ENCODE assay signal across 24 cellular contexts in genomic region chr21:22900511-22900910, GRCh38.
DNase-seq lines count a peak whose midpoint lies in the region; ATAC-seq and TF ChIP-seq lines count a peak whose summit lies in the region.
"Had no signal": no experiment of that assay in that cellular context is flagged by ENCODE, and none has a peak within 500 bp of the region (broad histone marks: within the 10 kb centered on the region; RNA-seq: fewer than 3 reads in every experiment).

No MANE protein-coding gene starts in this region.

- no peak for DNase-seq in GM23338 (ENCODE audit: low spot score)
- DNase-seq in RWPE2 (ENCODE audit: low spot score), result no peak
- DNase-seq in choroid plexus epithelial cell (ENCODE audit: low read depth), result peak; percentile 45
- DNase-seq in lung microvascular endothelial cell (ENCODE audit: low read depth in 2 of 2), result peak; percentile 93 to 96
- DNase-seq in iPS-NIHi11 (ENCODE audit: low spot score), result no peak
- DNase-seq in H7, result no peak
- DNase-seq: activated CD8-positive, alpha-beta T cell treated with anti-CD3 and anti-CD28 coated beads, Interleukin-2, amount 10 ng/mL, durations not matched to agents 7 days and 5 days; activated naive CD4-positive, alpha-beta T cell treated with Interleukin-2 at 50 U/mL for 16 hours; activated T-cell treated with anti-CD3 and anti-CD28 coated beads, Interleukin-2, amount 50 U/mL, for 4 hours; amniotic stem cell; caudate nucleus; DMS79; GOT3; head of caudate nucleus; NCI-H187; NCI-H774; stimulated activated naive B cell treated with anti-CD40 and anti-IgM and Interleukin-4, amounts not matched to agents 10 μg/mL and 1 μg/mL and 100 μg/mL, for 72 hours; tibial artery had no signal

- H3K9me2 ChIP-seq in GM23338 (ENCODE audit: insufficient read depth), result 0 out of 2 replicates have a peak, but pooled peaks cover 5% of the 10 kb centered on the region

- no peaks in the 10 kb centered on the region for H3K27me3 ChIP-seq in GM23338 (ENCODE audit: insufficient read depth)
- H3K27me3 ChIP-seq in RWPE2 (ENCODE audit: insufficient read depth, poor library complexity, severe bottlenecking), result no peaks in the 10 kb centered on the region
- H3K27me3 ChIP-seq in H7 (ENCODE audit: control insufficient read depth, insufficient read depth, low read length), result no peaks in the 10 kb centered on the region
- H3K27me3 ChIP-seq: right atrium auricular region, SJSA1, tibial artery had no signal

- no peak overlapping the region for H2AFZ ChIP-seq in GM23338

- no peaks in the 10 kb centered on the region for H4K20me1 ChIP-seq in GM23338 (replicated peaks; ENCODE audit: insufficient read depth)

- H3F3A ChIP-seq in GM23338 (replicated peaks; ENCODE audit: low read depth), result no peaks in the 10 kb centered on the region

- H3K27ac Mint-ChIP-seq in GM23338, result peak overlapping the region; percentile 56; the same call in 1 of the 2 replicates
- H3K27ac Mint-ChIP-seq: activated CD8-positive, alpha-beta T cell treated with anti-CD3 and anti-CD28 coated beads, Interleukin-2, amount 10 ng/mL, durations not matched to agents 7 days and 5 days; stimulated activated naive B cell treated with anti-CD40 and anti-IgM and Interleukin-4, amounts not matched to agents 10 μg/mL and 1 μg/mL and 100 μg/mL, for 72 hours had no signal

- H3K4me3 ChIP-seq in GM23338 (no peak overlapping the region), RWPE2 (ENCODE audit: severe bottlenecking) (no peak overlapping the region), choroid plexus epithelial cell (ENCODE audit: low read depth, low read length) (no peak overlapping the region), H7 (ENCODE audit: insufficient read depth, low read depth, low read length) (no peak overlapping the region)
- H3K4me3 ChIP-seq: right atrium auricular region, SJSA1, tibial artery had no signal

- ATAC-seq in GM23338 (no peak), RWPE2 (ENCODE audit: low read depth) (peak; percentile 78), HG03432 (IDR thresholded peaks at IDR 0.05; ENCODE audit: unreplicated experiment) (no peak), HG02623 (IDR thresholded peaks at IDR 0.05; ENCODE audit: unreplicated experiment) (no peak)
- ATAC-seq: activated CD4-positive, CD25-positive, alpha-beta regulatory T cell treated with anti-CD3 and anti-CD28 coated beads, Interleukin-2, amount 50 U/mL, for 24 hours; activated CD8-positive, alpha-beta T cell treated with anti-CD3 and anti-CD28 coated beads, Interleukin-2, amount 10 ng/mL, durations not matched to agents 7 days and 5 days; activated T-cell treated with anti-CD3 and anti-CD28 coated beads, Interleukin-2, amount 50 U/mL, for 4 hours; stimulated activated naive B cell treated with anti-CD40 and anti-IgM and Interleukin-4, amounts not matched to agents 10 μg/mL and 1 μg/mL and 100 μg/mL, for 72 hours had no signal

- H3K4me1 Mint-ChIP-seq in GM23338, result no peaks in the 10 kb centered on the region

- H3K27me3 Mint-ChIP-seq in GM23338 (ENCODE audit: insufficient read depth, low read depth, poor library complexity), result no peaks in the 10 kb centered on the region
- H3K27me3 Mint-ChIP-seq: stimulated activated naive B cell treated with anti-CD40 and anti-IgM and Interleukin-4, amounts not matched to agents 10 μg/mL and 1 μg/mL and 100 μg/mL, for 72 hours had no signal

- H3K4me3 Mint-ChIP-seq in GM23338, result no peak overlapping the region
- H3K4me3 Mint-ChIP-seq: activated CD8-positive, alpha-beta T cell treated with anti-CD3 and anti-CD28 coated beads, Interleukin-2, amount 10 ng/mL, durations not matched to agents 7 days and 5 days; activated T-cell treated with anti-CD3 and anti-CD28 coated beads, Interleukin-2, amount 50 U/mL, for 4 hours; stimulated activated naive B cell treated with anti-CD40 and anti-IgM and Interleukin-4, amounts not matched to agents 10 μg/mL and 1 μg/mL and 100 μg/mL, for 72 hours had no signal

- H3K4me1 ChIP-seq in GM23338 (ENCODE audit: insufficient read depth), result no peaks in the 10 kb centered on the region
- H3K4me1 ChIP-seq in RWPE2 (ENCODE audit: insufficient read depth, poor library complexity, severe bottlenecking), result peaks cover 3% of the 10 kb centered on the region
- H3K4me1 ChIP-seq: right atrium auricular region, SJSA1, tibial artery had no signal

- peaks cover 8% of the 10 kb centered on the region; the same call in 1 of the 3 replicates for H3K9me3 Mint-ChIP-seq in GM23338
- H3K9me3 Mint-ChIP-seq: stimulated activated naive B cell treated with anti-CD40 and anti-IgM and Interleukin-4, amounts not matched to agents 10 μg/mL and 1 μg/mL and 100 μg/mL, for 72 hours had no signal

- no peaks in the 10 kb centered on the region for H3K36me3 ChIP-seq in GM23338 (ENCODE audit: insufficient read depth)
- no peaks in the 10 kb centered on the region for H3K36me3 ChIP-seq in RWPE2 (ENCODE audit: low read depth)
- no peaks in the 10 kb centered on the region for H3K36me3 ChIP-seq in H7 (replicated peaks; ENCODE audit: control insufficient read depth, insufficient read depth, low read length)
- H3K36me3 ChIP-seq: right atrium auricular region, SJSA1, tibial artery had no signal

- H3K4me2 ChIP-seq in GM23338, result no peak overlapping the region
- H3K4me2 ChIP-seq: KMS-11 had no signal

- H3K36me3 Mint-ChIP-seq in GM23338 (ENCODE audit: low read depth), result no peaks in the 10 kb centered on the region
- H3K36me3 Mint-ChIP-seq: stimulated activated naive B cell treated with anti-CD40 and anti-IgM and Interleukin-4, amounts not matched to agents 10 μg/mL and 1 μg/mL and 100 μg/mL, for 72 hours had no signal

- H3K27ac ChIP-seq in GM23338 (ENCODE audit: low read depth) (no peak overlapping the region), RWPE2 (ENCODE audit: poor library complexity, severe bottlenecking) (no peak overlapping the region)
- H3K27ac ChIP-seq: KMS-11, right atrium auricular region, SJSA1, tibial artery had no signal

- H3K79me2 ChIP-seq in GM23338 (replicated peaks; ENCODE audit: insufficient read depth), result no peaks in the 10 kb centered on the region

- no peak for TF ChIP-seq CTCF in GM23338 (conservative IDR thresholded peaks at IDR 0.05; ENCODE audit: low read depth in 2 of 2)
- TF ChIP-seq CTCF in RWPE2 (IDR thresholded peaks at IDR 0.05; ENCODE audit: poor library complexity, severe bottlenecking), result no peak
- TF ChIP-seq CTCF in choroid plexus epithelial cell (conservative IDR thresholded peaks at IDR 0.05; ENCODE audit: low read depth, low read length), result no peak

- no peaks in the 10 kb centered on the region for H3K9me3 ChIP-seq in RWPE2 (ENCODE audit: severe bottlenecking)
- H3K9me3 ChIP-seq: right atrium auricular region, tibial artery had no signal

TF ChIP-seq in GM23338, 12 proteins besides CTCF, POLR2A, EP300 and RAD21 (continues in another document):
- TF ChIP-seq, protein P1, sequence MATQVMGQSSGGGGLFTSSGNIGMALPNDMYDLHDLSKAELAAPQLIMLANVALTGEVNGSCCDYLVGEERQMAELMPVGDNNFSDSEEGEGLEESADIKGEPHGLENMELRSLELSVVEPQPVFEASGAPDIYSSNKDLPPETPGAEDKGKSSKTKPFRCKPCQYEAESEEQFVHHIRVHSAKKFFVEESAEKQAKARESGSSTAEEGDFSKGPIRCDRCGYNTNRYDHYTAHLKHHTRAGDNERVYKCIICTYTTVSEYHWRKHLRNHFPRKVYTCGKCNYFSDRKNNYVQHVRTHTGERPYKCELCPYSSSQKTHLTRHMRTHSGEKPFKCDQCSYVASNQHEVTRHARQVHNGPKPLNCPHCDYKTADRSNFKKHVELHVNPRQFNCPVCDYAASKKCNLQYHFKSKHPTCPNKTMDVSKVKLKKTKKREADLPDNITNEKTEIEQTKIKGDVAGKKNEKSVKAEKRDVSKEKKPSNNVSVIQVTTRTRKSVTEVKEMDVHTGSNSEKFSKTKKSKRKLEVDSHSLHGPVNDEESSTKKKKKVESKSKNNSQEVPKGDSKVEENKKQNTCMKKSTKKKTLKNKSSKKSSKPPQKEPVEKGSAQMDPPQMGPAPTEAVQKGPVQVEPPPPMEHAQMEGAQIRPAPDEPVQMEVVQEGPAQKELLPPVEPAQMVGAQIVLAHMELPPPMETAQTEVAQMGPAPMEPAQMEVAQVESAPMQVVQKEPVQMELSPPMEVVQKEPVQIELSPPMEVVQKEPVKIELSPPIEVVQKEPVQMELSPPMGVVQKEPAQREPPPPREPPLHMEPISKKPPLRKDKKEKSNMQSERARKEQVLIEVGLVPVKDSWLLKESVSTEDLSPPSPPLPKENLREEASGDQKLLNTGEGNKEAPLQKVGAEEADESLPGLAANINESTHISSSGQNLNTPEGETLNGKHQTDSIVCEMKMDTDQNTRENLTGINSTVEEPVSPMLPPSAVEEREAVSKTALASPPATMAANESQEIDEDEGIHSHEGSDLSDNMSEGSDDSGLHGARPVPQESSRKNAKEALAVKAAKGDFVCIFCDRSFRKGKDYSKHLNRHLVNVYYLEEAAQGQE (IDR thresholded peaks at IDR 0.05; ENCODE audit: unreplicated experiment), result no peak

Comparison
In these comparisons a context has a peak if more than half of its experiments do, and no peak if none do; other contexts are left out.
1. DNase-seq: peak in choroid plexus epithelial cell (single experiment) and lung microvascular endothelial cell (2 of 2); none in GM23338 (single experiment), RWPE2 (single experiment), iPS-NIHi11 (single experiment) and H7 (single experiment).